In genomic region chr1:233879841-233880240, GRCh38 we compare ENCODE assay signal across 23 cellular contexts. TPM values are rescaled to one million over a fixed set of nuclear protein-coding genes. Genes with fewer than 3 reads are reported as not detected.
"Had no signal": no experiment of that assay in that cellular context is flagged by ENCODE, and none has a peak within 500 bp of the region (broad histone marks: within the 10 kb centered on the region; RNA-seq: fewer than 3 reads in every experiment).

No MANE protein-coding gene starts in this region.

- H3K27ac Mint-ChIP-seq: activated CD4-positive, alpha-beta T cell treated with anti-CD3 and anti-CD28 coated beads, Interleukin-2, amount 10 ng/mL, durations not matched to agents 7 days and 5 days; activated CD8-positive, alpha-beta T cell treated with anti-CD3 and anti-CD28 coated beads, Interleukin-2, amount 10 ng/mL, durations not matched to agents 7 days and 5 days; activated naive CD4-positive, alpha-beta T cell treated with anti-CD3 and anti-CD28 coated beads, Interleukin-2, amount 50 U/mL, for 72 hours; activated T-cell treated with anti-CD3 and anti-CD28 coated beads, Interleukin-2, amount 50 U/mL, for 24 hours; activated T-helper 17 cell treated with anti-CD3 and anti-CD28 coated beads, Interleukin-2, amount 50 U/mL, for 72 hours; effector memory CD8-positive, alpha-beta T cell; natural killer cell; T-cell had no signal

- H3K4me3 ChIP-seq: breast epithelium, colonic mucosa, dorsolateral prefrontal cortex, left lung, lung, upper lobe of right lung had no signal

- ATAC-seq: activated CD8-positive, alpha-beta T cell treated with anti-CD3 and anti-CD28 coated beads, Interleukin-2, amount 10 ng/mL, durations not matched to agents 7 days and 5 days; activated naive CD4-positive, alpha-beta T cell treated with anti-CD3 and anti-CD28 coated beads, Interleukin-2, amount 50 U/mL, for 72 hours; activated T-helper 17 cell treated with anti-CD3 and anti-CD28 coated beads, Interleukin-2, amount 50 U/mL, for 72 hours; effector memory CD8-positive, alpha-beta T cell; left lung; natural killer cell; stimulated activated naive CD8-positive, alpha-beta T cell treated with anti-CD3 and anti-CD28 coated beads, Interleukin-15, Interleukin-2, amounts not matched to agents 100 U/mL and 50 U/mL, for 24 hours; T-cell; upper lobe of right lung had no signal

- H3K36me3 ChIP-seq: breast epithelium, colonic mucosa, left lung, upper lobe of right lung, WERI-Rb-1 had no signal

- H3K4me1 ChIP-seq: breast epithelium, colonic mucosa, left lung, upper lobe of right lung had no signal

- H3K27ac ChIP-seq: breast epithelium, colonic mucosa, dorsolateral prefrontal cortex, left lung, upper lobe of right lung, WERI-Rb-1 had no signal

- H3K27me3 Mint-ChIP-seq: activated CD4-positive, alpha-beta T cell treated with anti-CD3 and anti-CD28 coated beads, Interleukin-2, amount 10 ng/mL, durations not matched to agents 7 days and 5 days had no signal

- DNase-seq: activated CD4-positive, alpha-beta T cell treated with anti-CD3 and anti-CD28 coated beads, Interleukin-2, amount 10 ng/mL, durations not matched to agents 7 days and 5 days; activated CD4-positive, CD25-positive, alpha-beta regulatory T cell treated with anti-CD3 and anti-CD28 coated beads, Interleukin-2, amount 50 U/mL, for 72 hours; activated CD8-positive, alpha-beta T cell treated with anti-CD3 and anti-CD28 coated beads, Interleukin-2, amount 10 ng/mL, durations not matched to agents 7 days and 5 days; activated T-cell treated with anti-CD3 and anti-CD28 coated beads, Interleukin-2, amount 50 U/mL, for 24 hours; aorta; colonic mucosa; dorsolateral prefrontal cortex; effector memory CD8-positive, alpha-beta T cell; foreskin fibroblast; kidney glomerular epithelial cell; left lung; natural killer cell; stimulated activated CD4-positive, alpha-beta T cell treated with anti-CD3 and anti-CD28 coated beads, Interleukin-4, amount 100 ng/mL, for 4 hours; stimulated activated naive CD8-positive, alpha-beta T cell treated with anti-CD3 and anti-CD28 coated beads, Interleukin-15, Interleukin-2, amounts not matched to agents 100 U/mL and 50 U/mL, for 24 hours; T-cell; upper lobe of right lung; WERI-Rb-1 had no signal

- H3K9me3 ChIP-seq: colonic mucosa, left lung, upper lobe of right lung had no signal

- H3K36me3 Mint-ChIP-seq: natural killer cell, T-cell had no signal

- H3K4me1 Mint-ChIP-seq: activated CD4-positive, alpha-beta T cell treated with anti-CD3 and anti-CD28 coated beads, Interleukin-2, amount 10 ng/mL, durations not matched to agents 7 days and 5 days; activated T-helper 17 cell treated with anti-CD3 and anti-CD28 coated beads, Interleukin-2, amount 50 U/mL, for 72 hours; natural killer cell; T-cell had no signal

- H3K27me3 ChIP-seq: breast epithelium, colonic mucosa, left lung, upper lobe of right lung had no signal

- H3K4me3 Mint-ChIP-seq: activated CD4-positive, alpha-beta T cell treated with anti-CD3 and anti-CD28 coated beads, Interleukin-2, amount 10 ng/mL, durations not matched to agents 7 days and 5 days; activated CD8-positive, alpha-beta T cell treated with anti-CD3 and anti-CD28 coated beads, Interleukin-2, amount 10 ng/mL, durations not matched to agents 7 days and 5 days; activated T-cell treated with anti-CD3 and anti-CD28 coated beads, Interleukin-2, amount 50 U/mL, for 24 hours; activated T-helper 17 cell treated with anti-CD3 and anti-CD28 coated beads, Interleukin-2, amount 50 U/mL, for 72 hours; effector memory CD8-positive, alpha-beta T cell; natural killer cell; T-cell had no signal

RNA-seq across cellular contexts. Expression of gene SLC35F3, which starts 24.6 kb away (rescaled TPM):
- total RNA-seq: natural killer cell, osteoblast, posterior vena cava had no signal
